In the genomic region with DNA sequence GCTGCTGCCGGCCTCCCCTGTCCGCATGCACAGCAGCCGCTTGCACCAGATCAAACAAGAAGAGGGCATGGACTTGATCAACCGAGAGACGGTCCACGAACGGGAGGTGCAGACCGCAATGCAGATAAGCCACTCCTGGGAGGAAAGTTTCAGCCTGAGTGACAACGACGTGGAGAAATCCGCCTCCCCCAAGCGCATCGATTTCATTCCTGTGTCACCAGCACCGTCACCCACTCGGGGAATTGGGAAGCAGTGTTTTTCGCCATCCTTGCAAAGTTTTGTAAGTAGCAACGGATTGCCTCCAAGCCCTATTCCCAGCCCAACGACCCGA, we compare ENCODE assay signal across 1 cellular context.
TF ChIP-seq lines count a peak whose summit lies in the region.

No MANE protein-coding gene starts in this region.

TF ChIP-seq in WTC11, 78 proteins besides CTCF, POLR2A, EP300 and RAD21 (continued from another document):
- TF ChIP-seq, protein P1, sequence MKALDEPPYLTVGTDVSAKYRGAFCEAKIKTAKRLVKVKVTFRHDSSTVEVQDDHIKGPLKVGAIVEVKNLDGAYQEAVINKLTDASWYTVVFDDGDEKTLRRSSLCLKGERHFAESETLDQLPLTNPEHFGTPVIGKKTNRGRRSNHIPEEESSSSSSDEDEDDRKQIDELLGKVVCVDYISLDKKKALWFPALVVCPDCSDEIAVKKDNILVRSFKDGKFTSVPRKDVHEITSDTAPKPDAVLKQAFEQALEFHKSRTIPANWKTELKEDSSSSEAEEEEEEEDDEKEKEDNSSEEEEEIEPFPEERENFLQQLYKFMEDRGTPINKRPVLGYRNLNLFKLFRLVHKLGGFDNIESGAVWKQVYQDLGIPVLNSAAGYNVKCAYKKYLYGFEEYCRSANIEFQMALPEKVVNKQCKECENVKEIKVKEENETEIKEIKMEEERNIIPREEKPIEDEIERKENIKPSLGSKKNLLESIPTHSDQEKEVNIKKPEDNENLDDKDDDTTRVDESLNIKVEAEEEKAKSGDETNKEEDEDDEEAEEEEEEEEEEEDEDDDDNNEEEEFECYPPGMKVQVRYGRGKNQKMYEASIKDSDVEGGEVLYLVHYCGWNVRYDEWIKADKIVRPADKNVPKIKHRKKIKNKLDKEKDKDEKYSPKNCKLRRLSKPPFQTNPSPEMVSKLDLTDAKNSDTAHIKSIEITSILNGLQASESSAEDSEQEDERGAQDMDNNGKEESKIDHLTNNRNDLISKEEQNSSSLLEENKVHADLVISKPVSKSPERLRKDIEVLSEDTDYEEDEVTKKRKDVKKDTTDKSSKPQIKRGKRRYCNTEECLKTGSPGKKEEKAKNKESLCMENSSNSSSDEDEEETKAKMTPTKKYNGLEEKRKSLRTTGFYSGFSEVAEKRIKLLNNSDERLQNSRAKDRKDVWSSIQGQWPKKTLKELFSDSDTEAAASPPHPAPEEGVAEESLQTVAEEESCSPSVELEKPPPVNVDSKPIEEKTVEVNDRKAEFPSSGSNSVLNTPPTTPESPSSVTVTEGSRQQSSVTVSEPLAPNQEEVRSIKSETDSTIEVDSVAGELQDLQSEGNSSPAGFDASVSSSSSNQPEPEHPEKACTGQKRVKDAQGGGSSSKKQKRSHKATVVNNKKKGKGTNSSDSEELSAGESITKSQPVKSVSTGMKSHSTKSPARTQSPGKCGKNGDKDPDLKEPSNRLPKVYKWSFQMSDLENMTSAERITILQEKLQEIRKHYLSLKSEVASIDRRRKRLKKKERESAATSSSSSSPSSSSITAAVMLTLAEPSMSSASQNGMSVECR (CRISPR knock-in tag; IDR thresholded peaks at IDR 0.05; ENCODE audit: borderline replicate concordance): no peak
- TF ChIP-seq, protein P2, sequence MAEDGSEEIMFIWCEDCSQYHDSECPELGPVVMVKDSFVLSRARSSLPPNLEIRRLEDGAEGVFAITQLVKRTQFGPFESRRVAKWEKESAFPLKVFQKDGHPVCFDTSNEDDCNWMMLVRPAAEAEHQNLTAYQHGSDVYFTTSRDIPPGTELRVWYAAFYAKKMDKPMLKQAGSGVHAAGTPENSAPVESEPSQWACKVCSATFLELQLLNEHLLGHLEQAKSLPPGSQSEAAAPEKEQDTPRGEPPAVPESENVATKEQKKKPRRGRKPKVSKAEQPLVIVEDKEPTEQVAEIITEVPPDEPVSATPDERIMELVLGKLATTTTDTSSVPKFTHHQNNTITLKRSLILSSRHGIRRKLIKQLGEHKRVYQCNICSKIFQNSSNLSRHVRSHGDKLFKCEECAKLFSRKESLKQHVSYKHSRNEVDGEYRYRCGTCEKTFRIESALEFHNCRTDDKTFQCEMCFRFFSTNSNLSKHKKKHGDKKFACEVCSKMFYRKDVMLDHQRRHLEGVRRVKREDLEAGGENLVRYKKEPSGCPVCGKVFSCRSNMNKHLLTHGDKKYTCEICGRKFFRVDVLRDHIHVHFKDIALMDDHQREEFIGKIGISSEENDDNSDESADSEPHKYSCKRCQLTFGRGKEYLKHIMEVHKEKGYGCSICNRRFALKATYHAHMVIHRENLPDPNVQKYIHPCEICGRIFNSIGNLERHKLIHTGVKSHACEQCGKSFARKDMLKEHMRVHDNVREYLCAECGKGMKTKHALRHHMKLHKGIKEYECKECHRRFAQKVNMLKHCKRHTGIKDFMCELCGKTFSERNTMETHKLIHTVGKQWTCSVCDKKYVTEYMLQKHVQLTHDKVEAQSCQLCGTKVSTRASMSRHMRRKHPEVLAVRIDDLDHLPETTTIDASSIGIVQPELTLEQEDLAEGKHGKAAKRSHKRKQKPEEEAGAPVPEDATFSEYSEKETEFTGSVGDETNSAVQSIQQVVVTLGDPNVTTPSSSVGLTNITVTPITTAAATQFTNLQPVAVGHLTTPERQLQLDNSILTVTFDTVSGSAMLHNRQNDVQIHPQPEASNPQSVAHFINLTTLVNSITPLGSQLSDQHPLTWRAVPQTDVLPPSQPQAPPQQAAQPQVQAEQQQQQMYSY (CRISPR knock-in tag; IDR thresholded peaks at IDR 0.05): no peak
- TF ChIP-seq, protein P3, sequence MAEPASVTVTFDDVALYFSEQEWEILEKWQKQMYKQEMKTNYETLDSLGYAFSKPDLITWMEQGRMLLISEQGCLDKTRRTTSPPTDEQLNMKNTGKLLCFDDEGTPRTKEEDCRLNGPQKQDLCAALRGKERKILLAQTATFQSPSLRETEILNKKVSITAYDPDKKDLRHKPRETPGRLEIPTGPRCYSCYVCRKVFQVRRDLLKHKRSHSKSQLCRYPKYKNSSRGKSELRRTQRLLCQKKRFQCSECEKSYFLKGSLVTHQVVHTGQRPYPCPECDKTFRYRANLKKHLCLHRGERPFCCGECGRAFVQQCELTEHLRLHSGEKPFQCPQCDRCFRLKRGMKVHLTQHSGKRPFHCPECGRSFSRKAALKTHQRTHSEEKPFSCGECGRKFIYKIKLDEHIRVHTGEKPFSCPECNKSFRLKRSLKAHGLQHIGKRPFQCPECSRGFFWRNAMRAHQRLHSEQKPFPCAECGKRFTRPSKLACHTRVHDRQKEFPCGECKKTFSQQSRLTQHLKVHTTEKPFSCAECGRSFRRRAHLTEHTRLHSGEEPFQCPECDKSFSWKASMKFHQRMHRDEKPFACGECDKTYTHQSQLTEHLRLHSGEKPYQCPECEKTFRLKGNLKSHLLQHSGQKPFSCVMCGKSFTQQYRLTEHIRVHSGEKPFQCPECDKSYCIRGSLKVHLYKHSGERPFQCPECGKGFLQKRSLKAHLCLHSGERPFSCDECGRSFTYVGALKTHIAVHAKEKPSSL (CRISPR knock-in tag; conservative IDR thresholded peaks at IDR 0.05): no peak
- TF ChIP-seq ZNF416 (CRISPR knock-in tag; IDR thresholded peaks at IDR 0.05): no peak
TF ChIP-seq in WTC11: peak in this region for 0.
